ENCODE assay signal across 1 cellular context in the genomic region with DNA sequence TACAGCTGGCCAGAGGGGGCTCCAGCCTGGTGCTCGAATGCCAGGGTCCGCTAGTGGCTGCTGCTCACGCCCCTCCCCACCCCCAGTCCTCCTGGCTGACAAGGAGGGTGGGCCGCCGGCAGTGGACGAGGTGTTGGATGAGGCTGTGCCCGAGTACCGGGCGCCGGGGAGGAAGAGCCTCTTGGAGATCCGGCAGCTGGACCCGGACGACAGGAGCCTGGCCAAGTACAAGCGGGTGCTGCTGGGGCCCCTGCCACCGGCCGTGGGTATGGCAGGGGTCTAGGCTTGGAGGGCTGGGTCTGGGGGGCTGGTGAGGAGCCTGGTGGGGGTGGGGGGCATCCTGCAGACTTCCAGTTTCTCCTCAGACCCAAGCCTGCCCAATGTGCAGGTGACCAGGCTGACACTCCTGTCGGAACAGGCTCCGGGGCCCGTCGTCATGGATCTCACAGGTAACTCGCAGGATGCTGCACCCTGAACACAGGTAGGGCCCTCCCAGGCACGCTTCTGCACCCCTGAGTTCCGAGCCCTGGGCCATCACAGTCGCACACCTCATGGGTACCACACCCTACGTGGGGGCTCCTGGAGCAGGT.
TF ChIP-seq lines count a peak whose summit lies in the region.

No MANE protein-coding gene starts in this region.

TF ChIP-seq in HepG2, 621 proteins besides CTCF, POLR2A, EP300 and RAD21:
- TF ChIP-seq, protein P1, sequence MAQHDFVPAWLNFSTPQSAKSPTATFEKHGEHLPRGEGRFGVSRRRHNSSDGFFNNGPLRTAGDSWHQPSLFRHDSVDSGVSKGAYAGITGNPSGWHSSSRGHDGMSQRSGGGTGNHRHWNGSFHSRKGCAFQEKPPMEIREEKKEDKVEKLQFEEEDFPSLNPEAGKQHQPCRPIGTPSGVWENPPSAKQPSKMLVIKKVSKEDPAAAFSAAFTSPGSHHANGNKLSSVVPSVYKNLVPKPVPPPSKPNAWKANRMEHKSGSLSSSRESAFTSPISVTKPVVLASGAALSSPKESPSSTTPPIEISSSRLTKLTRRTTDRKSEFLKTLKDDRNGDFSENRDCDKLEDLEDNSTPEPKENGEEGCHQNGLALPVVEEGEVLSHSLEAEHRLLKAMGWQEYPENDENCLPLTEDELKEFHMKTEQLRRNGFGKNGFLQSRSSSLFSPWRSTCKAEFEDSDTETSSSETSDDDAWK (CRISPR knock-in tag; IDR thresholded peaks at IDR 0.05) = no peak
- no peak for TF ChIP-seq KLF12 (CRISPR knock-in tag; IDR thresholded peaks at IDR 0.05; ENCODE audit: borderline replicate concordance)
- TF ChIP-seq, protein P2, sequence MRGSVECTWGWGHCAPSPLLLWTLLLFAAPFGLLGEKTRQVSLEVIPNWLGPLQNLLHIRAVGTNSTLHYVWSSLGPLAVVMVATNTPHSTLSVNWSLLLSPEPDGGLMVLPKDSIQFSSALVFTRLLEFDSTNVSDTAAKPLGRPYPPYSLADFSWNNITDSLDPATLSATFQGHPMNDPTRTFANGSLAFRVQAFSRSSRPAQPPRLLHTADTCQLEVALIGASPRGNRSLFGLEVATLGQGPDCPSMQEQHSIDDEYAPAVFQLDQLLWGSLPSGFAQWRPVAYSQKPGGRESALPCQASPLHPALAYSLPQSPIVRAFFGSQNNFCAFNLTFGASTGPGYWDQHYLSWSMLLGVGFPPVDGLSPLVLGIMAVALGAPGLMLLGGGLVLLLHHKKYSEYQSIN (CRISPR knock-in tag; IDR thresholded peaks at IDR 0.05; ENCODE audit: borderline replicate concordance) = no peak
- TF ChIP-seq ISX (CRISPR knock-in tag; conservative IDR thresholded peaks at IDR 0.05) = no peak
- TF ChIP-seq HMGXB3 (CRISPR knock-in tag; IDR thresholded peaks at IDR 0.05; ENCODE audit: borderline replicate concordance) = no peak
- no peak for TF ChIP-seq NKX3-1 (CRISPR knock-in tag; IDR thresholded peaks at IDR 0.05)
- TF ChIP-seq ZFP82 (CRISPR knock-in tag; IDR thresholded peaks at IDR 0.05; ENCODE audit: borderline replicate concordance) = no peak
- no peak for TF ChIP-seq PHF21A (CRISPR knock-in tag; IDR thresholded peaks at IDR 0.05)
- TF ChIP-seq CREB1 (IDR thresholded peaks at IDR 0.05) = no peak
- no peak for TF ChIP-seq CREB1 (CRISPR knock-in tag; IDR thresholded peaks at IDR 0.05)
- TF ChIP-seq NR1H2 (CRISPR knock-in tag; IDR thresholded peaks at IDR 0.05; ENCODE audit: borderline replicate concordance, low read depth) = no peak
- no peak for TF ChIP-seq ZNF34 (CRISPR knock-in tag; IDR thresholded peaks at IDR 0.05; ENCODE audit: borderline replicate concordance)
- no peak for TF ChIP-seq MZF1 (CRISPR knock-in tag; IDR thresholded peaks at IDR 0.05; ENCODE audit: borderline replicate concordance)
- TF ChIP-seq ZNF629 (CRISPR knock-in tag; conservative IDR thresholded peaks at IDR 0.05) = no peak
- TF ChIP-seq ZKSCAN1 (IDR thresholded peaks at IDR 0.05; ENCODE audit: low read length) = no peak
